Comparison of ENCODE assay signal across 1 cellular context in genomic region chr20:49701313-49701731, GRCh38.
TF ChIP-seq lines count a peak whose summit lies in the region.

No MANE protein-coding gene starts in this region.

TF ChIP-seq in WTC11, 78 proteins besides CTCF, POLR2A, EP300 and RAD21 (continued from another document):
- TF ChIP-seq, protein P1, sequence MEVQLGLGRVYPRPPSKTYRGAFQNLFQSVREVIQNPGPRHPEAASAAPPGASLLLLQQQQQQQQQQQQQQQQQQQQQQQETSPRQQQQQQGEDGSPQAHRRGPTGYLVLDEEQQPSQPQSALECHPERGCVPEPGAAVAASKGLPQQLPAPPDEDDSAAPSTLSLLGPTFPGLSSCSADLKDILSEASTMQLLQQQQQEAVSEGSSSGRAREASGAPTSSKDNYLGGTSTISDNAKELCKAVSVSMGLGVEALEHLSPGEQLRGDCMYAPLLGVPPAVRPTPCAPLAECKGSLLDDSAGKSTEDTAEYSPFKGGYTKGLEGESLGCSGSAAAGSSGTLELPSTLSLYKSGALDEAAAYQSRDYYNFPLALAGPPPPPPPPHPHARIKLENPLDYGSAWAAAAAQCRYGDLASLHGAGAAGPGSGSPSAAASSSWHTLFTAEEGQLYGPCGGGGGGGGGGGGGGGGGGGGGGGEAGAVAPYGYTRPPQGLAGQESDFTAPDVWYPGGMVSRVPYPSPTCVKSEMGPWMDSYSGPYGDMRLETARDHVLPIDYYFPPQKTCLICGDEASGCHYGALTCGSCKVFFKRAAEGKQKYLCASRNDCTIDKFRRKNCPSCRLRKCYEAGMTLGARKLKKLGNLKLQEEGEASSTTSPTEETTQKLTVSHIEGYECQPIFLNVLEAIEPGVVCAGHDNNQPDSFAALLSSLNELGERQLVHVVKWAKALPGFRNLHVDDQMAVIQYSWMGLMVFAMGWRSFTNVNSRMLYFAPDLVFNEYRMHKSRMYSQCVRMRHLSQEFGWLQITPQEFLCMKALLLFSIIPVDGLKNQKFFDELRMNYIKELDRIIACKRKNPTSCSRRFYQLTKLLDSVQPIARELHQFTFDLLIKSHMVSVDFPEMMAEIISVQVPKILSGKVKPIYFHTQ (CRISPR knock-in tag; IDR thresholded peaks at IDR 0.05), result no peak
- TF ChIP-seq USF2 (CRISPR knock-in tag; IDR thresholded peaks at IDR 0.05) (no peak), PREB (CRISPR knock-in tag; IDR thresholded peaks at IDR 0.05; ENCODE audit: borderline replicate concordance) (no peak), CDX4 (CRISPR knock-in tag; IDR thresholded peaks at IDR 0.05; ENCODE audit: borderline replicate concordance) (no peak), NR1H2 (CRISPR knock-in tag; IDR thresholded peaks at IDR 0.05) (no peak), TEAD1 (CRISPR knock-in tag; IDR thresholded peaks at IDR 0.05) (no peak), ZNF512 (CRISPR knock-in tag; IDR thresholded peaks at IDR 0.05; ENCODE audit: borderline replicate concordance) (no peak)
